Comparison of ENCODE assay signal across 32 cellular contexts in genomic region chr7:68162712-68163111, GRCh38.
"Had no signal": no experiment of that assay in that cellular context is flagged by ENCODE, and none has a peak within 500 bp of the region (broad histone marks: within the 10 kb centered on the region; RNA-seq: fewer than 3 reads in every experiment).

No MANE protein-coding gene starts in this region.

- DNase-seq: activated effector memory CD4-positive, alpha-beta T cell treated with anti-CD3 and anti-CD28 coated beads, Interleukin-2, amount 50 U/mL, for 16 hours; activated effector memory CD4-positive, alpha-beta T cell treated with Interleukin-2 at 50 U/mL for 16 hours; activated gamma-delta T cell; activated gamma-delta T cell treated with Interleukin-2 at 50 U/mL for 16 hours; activated naive CD4-positive, alpha-beta T cell; activated naive CD4-positive, alpha-beta T cell treated with anti-CD3 and anti-CD28 coated beads for 36 hours; activated naive CD4-positive, alpha-beta T cell treated with anti-CD3 and anti-CD28 coated beads, Interleukin-2, amount 10 ng/mL, durations not matched to agents 7 days and 5 days; activated naive CD4-positive, alpha-beta T cell treated with anti-CD3 and anti-CD28 coated beads, Interleukin-2, amount 50 U/mL, for 16 hours; activated naive CD4-positive, alpha-beta T cell treated with Interleukin-2 at 50 U/mL for 16 hours; activated naive CD8-positive, alpha-beta T cell treated with anti-CD3 and anti-CD28 coated beads for 36 hours; activated naive CD8-positive, alpha-beta T cell treated with anti-CD3 and anti-CD28 coated beads, Interleukin-2, amount 10 ng/mL, durations not matched to agents 7 days and 5 days; activated naive CD8-positive, alpha-beta T cell treated with anti-CD3 and anti-CD28 coated beads, Interleukin-2, amount 50 U/mL, for 24 hours; activated T-cell treated with anti-CD3 and anti-CD28 coated beads, Interleukin-2, amount 50 U/mL, for 1 hour; activated T-cell treated with anti-CD3 and anti-CD28 coated beads, Interleukin-2, amount 50 U/mL, for 24 hours; activated T-cell treated with anti-CD3 and anti-CD28 coated beads, Interleukin-2, amount 50 U/mL, for 4 hours; activated T-cell treated with anti-CD3 and anti-CD28 coated beads, Interleukin-2, amount 50 U/mL, for 48 hours; activated T-cell treated with anti-CD3 and anti-CD28 coated beads, Interleukin-2, amount 50 U/mL, for 72 hours; adrenal gland; amniotic stem cell; amygdala; anterior cingulate cortex; aorta; body of pancreas; brain microvascular endothelial cell; caudate nucleus; central memory CD4-positive, alpha-beta T cell; cerebellar nuclear complex had no signal

- H3K4me3 ChIP-seq: adrenal gland, ascending aorta, body of pancreas, breast epithelium, cardiac muscle cell had no signal

- H3K9me3 ChIP-seq: adrenal gland, ascending aorta, body of pancreas, breast epithelium had no signal

- H3K27me3 ChIP-seq: adrenal gland, ascending aorta, body of pancreas, brain microvascular endothelial cell, breast epithelium had no signal

- FAIRE-seq: astrocyte, bronchial epithelial cell had no signal

- H3K27ac ChIP-seq: adrenal gland, ascending aorta, body of pancreas, brain microvascular endothelial cell, breast epithelium, cardiac muscle cell had no signal

- H3K36me3 ChIP-seq: adrenal gland, ascending aorta, brain microvascular endothelial cell, breast epithelium, cardiac muscle cell had no signal

- H3K4me1 ChIP-seq: adrenal gland, ascending aorta, body of pancreas, breast epithelium had no signal
